8 cellular contexts compared by ENCODE assay signal in genomic region chr3:10248984-10249748, GRCh38. TPM values are rescaled to one million over a fixed set of nuclear protein-coding genes. Genes with fewer than 3 reads are reported as not detected.
DNase-seq lines count a peak whose midpoint lies in the region; ATAC-seq, FAIRE-seq and TF ChIP-seq lines count a peak whose summit lies in the region.

No MANE protein-coding gene starts in this region.

- H3K4me1 ChIP-seq in GM12878 (ENCODE audit: control insufficient read depth, insufficient read depth, low read length) (peaks cover 6% of the 10 kb centered on the region; the same call in 1 of the 2 replicates), iPS-18a (ENCODE audit: control insufficient read depth, low read depth, low read length) (peaks cover 10% of the 10 kb centered on the region)

- CTCF ChIA-PET in AG04450 (lab: Charles Lee) (interaction anchor here (0.8 to 1.6 kb wide), 4 partner anchors 15 to 316 kb away, joined by 3 to 6 read pairs (median 4); no protein-coding TSS in a partner anchor), GM12878 (lab: Yijun Ruan, JAX) (interaction anchor here (0.6 to 2.1 kb wide), 4 partner anchors 10 to 43 kb away, joined by 3 to 9 read pairs (median 4); partner anchors contain the start of gene GHRL)

- in situ Hi-C loops in GM12878 (cut with MboI): no loop called here

- H3K27ac ChIP-seq in AG04450 (ENCODE audit: low read depth, low read length) (peak overlapping the region; percentile 65), GM12878 (ENCODE audit: control insufficient read depth, insufficient read depth) (peak overlapping the region; percentile 81), iPS-18a (ENCODE audit: low read length) (no peak overlapping the region)

- peaks cover 17% of the 10 kb centered on the region for H3K9me3 ChIP-seq in AG04450 (ENCODE audit: control insufficient read depth, insufficient read depth, low read length)
- H3K9me3 ChIP-seq in GM12878 (replicated peaks; ENCODE audit: control insufficient read depth, insufficient read depth, low read length): peaks cover 12% of the 10 kb centered on the region
- H3K9me3 ChIP-seq in iPS-18a (ENCODE audit: control insufficient read depth, low read depth, low read length): peaks cover 10% of the 10 kb centered on the region

- 1% methylated on average over 32 of the region's 32 CpGs for WGBS in GM12878 (ENCODE audit: insufficient coverage, insufficient replicate concordance, low lambda C conversion rate, missing lambda C conversion rate)

- POLR2A ChIA-PET in AG04450 (lab: Yijun Ruan, JAX): interaction anchor here (0.5 to 0.6 kb wide), 2 partner anchors 13 to 15 kb away, joined by 3 read pairs; no protein-coding TSS in a partner anchor
- POLR2A ChIA-PET in GM12878 (lab: Charles Lee): interaction anchor here (0.6 to 1.5 kb wide), 4 partner anchors 28 to 262 kb away, joined by 3 to 9 read pairs (median 6); partner anchors contain the start of gene SEC13

- ATAC-seq in GM21737 (IDR thresholded peaks at IDR 0.05; ENCODE audit: unreplicated experiment) (peak; percentile 30), GM12878 (peak; percentile 53)

- no peaks in the 10 kb centered on the region; the same call in 1 of the 2 replicates for H4K20me1 ChIP-seq in GM12878 (ENCODE audit: control insufficient read depth, insufficient read depth)

- peak overlapping the region; percentile 82 for H3K4me2 ChIP-seq in GM12878 (ENCODE audit: control insufficient read depth, insufficient read depth)

- no peak for FAIRE-seq in GM12878 (lab: Jason Lieb, UNC)

- H3K79me2 ChIP-seq in GM12878 (ENCODE audit: control insufficient read depth, insufficient read depth, low read length): peaks cover 44% of the 10 kb centered on the region

- RAD21 ChIA-PET in GM12878 (lab: Charles Lee; ENCODE audit: unreplicated experiment): interaction anchor here (0.5 to 1.9 kb wide), 7 partner anchors 14 to 316 kb away, joined by 3 to 8 read pairs (median 3); partner anchors contain the start of genes CRELD1 and SEC13

- H3K4me3 ChIP-seq in AG04450 (ENCODE audit: low read depth, low read length) (peak overlapping the region; percentile 87), GM12878 (peak overlapping the region; percentile 97), iPS-18a (ENCODE audit: low read length) (peak overlapping the region; percentile 89)

- SMC1A ChIA-PET in GM12878 (lab: Charles Lee; ENCODE audit: uncharacterized antibody, unreplicated experiment): interaction anchor here (0.9 to 1.6 kb wide), 4 partner anchors 12 to 316 kb away, joined by 3 to 5 read pairs (median 4); partner anchors contain the start of genes CRELD1 and GHRL

- H3K36me3 ChIP-seq in GM12878 (ENCODE audit: control insufficient read depth in 2 of 2, insufficient read depth in 2 of 2, low read length in 1 of 2): peaks cover 0 to 11% of the 10 kb centered on the region in 2 experiments; a peak in 2 of 4 replicates
- peaks cover 6% of the 10 kb centered on the region for H3K36me3 ChIP-seq in iPS-18a (ENCODE audit: control insufficient read depth, low read depth, low read length)

- intact Hi-C loops in GM12878 (cut with micrococcal nuclease; ENCODE audit: unreplicated experiment): loop anchor here (1.0 kb wide), 2 partner anchors 43 to 50 kb away; partner anchors contain the start of gene GHRL

- TF ChIP-seq CTCF in AG04450 (IDR thresholded peaks at IDR 0.05; ENCODE audit: low read depth, low read length) (no peak), GM12878 (IDR thresholded peaks at IDR 0.05 in 2 of 3, conservative IDR thresholded peaks at IDR 0.05 in 1 of 3; ENCODE audit: control insufficient read depth in 2 of 3, extremely low read depth in 1 of 3, insufficient read depth in 1 of 3, low read depth in 3 of 3, low read length in 3 of 3) (no peak)

- no peak for DNase-seq in AG04450 (ENCODE audit: low read depth, low spot score)
- DNase-seq in T-helper 1 cell: peak; percentile 23 to 51 (median 39)
- no peak for DNase-seq in GM12878 (ENCODE audit: low read depth, low spot score)
- DNase-seq in stimulated activated CD4-positive, alpha-beta T cell treated with anti-CD3 and anti-CD28 coated beads, Interleukin-12 subunit alpha, Interleukin-12 subunit beta, amount 100 ng/mL, for 4 hours: peak; percentile 60
- no peak for DNase-seq in OCI-M2 (lab: John Stamatoyannopoulos, UW; ENCODE audit: unreplicated experiment)
- DNase-seq in NCI-H2196 treated with DMSO at 0.1 percent for 48 hours (lab: John Stamatoyannopoulos, UW; ENCODE audit: unreplicated experiment): no peak

- TF ChIP-seq RAD21 in GM12878 (IDR thresholded peaks at IDR 0.05; ENCODE audit: insufficient read depth, low read depth, low read length): no peak

- TSS peak; percentile 92 for BruUV-seq in GM12878 (replicated peaks; lab: Mats Ljungman, UMichigan)

- H3K27me3 ChIP-seq in AG04450 (ENCODE audit: control insufficient read depth, insufficient read depth, low read length): no peaks in the 10 kb centered on the region
- no peaks in the 10 kb centered on the region for H3K27me3 ChIP-seq in GM12878 (replicated peaks in 1 of 2; ENCODE audit: control insufficient read depth in 2 of 2, insufficient read depth in 2 of 2, low read length in 1 of 2)
- no peaks in the 10 kb centered on the region for H3K27me3 ChIP-seq in iPS-18a (ENCODE audit: control insufficient read depth, insufficient read depth, low read length)

- TF ChIP-seq EP300 in GM12878 (IDR thresholded peaks at IDR 0.05; ENCODE audit: borderline replicate concordance in 1 of 2, control insufficient read depth in 1 of 2, low read depth in 2 of 2, low read length in 2 of 2): no peak

- H3K9ac ChIP-seq in GM12878 (ENCODE audit: control insufficient read depth, insufficient read depth, low read length) (peak overlapping the region; percentile 79), iPS-18a (ENCODE audit: low read length) (peak overlapping the region; percentile 78)

- peak; percentile 74 for TF ChIP-seq POLR2A in GM12878 (IDR thresholded peaks at IDR 0.05; ENCODE audit: low read depth, low read length)

- H2AFZ ChIP-seq in GM12878 (ENCODE audit: control insufficient read depth, low read depth, low read length): peak overlapping the region; percentile 62

TF ChIP-seq in GM12878, 131 proteins besides CTCF, POLR2A, EP300 and RAD21 (continues in another document):
- TF ChIP-seq SMC3 (IDR thresholded peaks at IDR 0.05; ENCODE audit: borderline replicate concordance, low read length) (no peak), DPF2 (IDR thresholded peaks at IDR 0.05) (0 out of 2 replicates have a peak, but pooled peaks have one; percentile 17), SPI1 (IDR thresholded peaks at IDR 0.05; ENCODE audit: borderline replicate concordance, insufficient read depth, low read depth, low read length) (0 out of 2 replicates have a peak, but pooled peaks have one; percentile 10)

RNA-seq across cellular contexts. Expression of gene TATDN2, which starts 0.9 kb away (rescaled TPM):
- polyA plus RNA-seq in AG04450 (2011; rRNA removed) (17.7 and 20.5 TPM in 2 replicates), GM12878 (2011; rRNA removed) (21.6 and 22.1 TPM in 2 replicates), GM12878 (2014; fragmentation: Illumina TruSeq; extraction: Trizol) (27.3 and 28.1 TPM in 2 replicates), GM12878 (2014; fragmentation: Nextera tagmentation; extraction: Ambion mirVana) (1 to 10 TPM; 5.7 to 9.1 TPM), GM12878 (2014; rRNA removed) (25.7 and 25.8 TPM in 2 replicates), GM12878 (2016; fragmentation: Nextera tagmentation; extraction: Ambion mirVana) (1 to 10 TPM; 4.2 to 5.6 TPM)
- polyA minus RNA-seq in AG04450 (2011; rRNA and poly(A)+ RNA removed): 29.1 and 30.2 TPM in 2 replicates
- 43.3 and 48.1 TPM in 2 replicates for total RNA-seq in GM12878 (2013; cell fraction: nucleolus; rRNA removed)
- total RNA-seq in GM12878 (2014; rRNA removed) (7.7 and 10.0 TPM in 2 replicates), GM12878 (2014; rRNA removed; fragmentation: Illumina TruSeq; extraction: Trizol) (22.0 and 23.9 TPM in 2 replicates), GM12878 (2021) (31.8 and 36.5 TPM in 2 replicates)
- 18.4 TPM for polyA plus RNA-seq in GM12878 (2011; ENCODE audit: low read depth)
- 20.8 and 21.3 TPM in 2 replicates for polyA plus RNA-seq in GM12878 (2011; cell fraction: cytosol; rRNA removed)
- 25.2 and 26.0 TPM in 2 replicates for polyA plus RNA-seq in GM12878 (2011; cell fraction: nucleus; rRNA removed)
- polyA plus RNA-seq in GM12878 (2012): 19.7 and 24.1 TPM in 2 replicates
- 29.6 and 51.2 TPM in 2 replicates for polyA minus RNA-seq in GM12878 (2011; rRNA and poly(A)+ RNA removed)
- polyA minus RNA-seq in GM12878 (2011; cell fraction: cytosol; rRNA and poly(A)+ RNA removed): 9.1 and 14.0 TPM in 2 replicates
- polyA minus RNA-seq in GM12878 (2011; cell fraction: nucleus; rRNA and poly(A)+ RNA removed): 30.2 and 59.0 TPM in 2 replicates

RNA-seq across cellular contexts. Expression of gene GHRL, which starts 43.6 kb away (rescaled TPM):
- polyA plus RNA-seq in AG04450 (2011; rRNA removed): 0.10 TPM in 1 of 2 replicates, not detected in the other
- 0.17 and 0.41 TPM in 2 replicates for polyA minus RNA-seq in AG04450 (2011; rRNA and poly(A)+ RNA removed)
- total RNA-seq in GM12878 (2013; cell fraction: nucleolus; rRNA removed): 4.3 and 5.2 TPM in 2 replicates
- total RNA-seq in GM12878 (2014; rRNA removed): 0.73 TPM in 1 of 2 replicates, not detected in the other
- total RNA-seq in GM12878 (2014; rRNA removed; fragmentation: Illumina TruSeq; extraction: Trizol): 0.55 and 0.67 TPM in 2 replicates
- 1.4 and 2.2 TPM in 2 replicates for total RNA-seq in GM12878 (2021)
- polyA plus RNA-seq in GM12878 (2011; ENCODE audit: low read depth): 1.7 TPM
- polyA plus RNA-seq in GM12878 (2011; rRNA removed): 1.7 and 1.8 TPM in 2 replicates
- polyA plus RNA-seq in GM12878 (2011; cell fraction: cytosol; rRNA removed): 2.2 and 2.4 TPM in 2 replicates
- 7.3 and 9.8 TPM in 2 replicates for polyA plus RNA-seq in GM12878 (2011; cell fraction: nucleus; rRNA removed)
- 1.0 and 2.7 TPM in 2 replicates for polyA plus RNA-seq in GM12878 (2012)
- 0.60 TPM in 1 of 2 replicates, not detected in the other for polyA plus RNA-seq in GM12878 (2014; fragmentation: Illumina TruSeq; extraction: Trizol)
- under 1 TPM; 0.35 to 0.58 TPM for polyA plus RNA-seq in GM12878 (2014; fragmentation: Nextera tagmentation; extraction: Ambion mirVana)
- 1.0 and 2.4 TPM in 2 replicates for polyA plus RNA-seq in GM12878 (2014; rRNA removed)
- 1 to 10 TPM; 1.0 to 1.1 TPM for polyA plus RNA-seq in GM12878 (2016; fragmentation: Nextera tagmentation; extraction: Ambion mirVana)
- polyA minus RNA-seq in GM12878 (2011; rRNA and poly(A)+ RNA removed): 0.88 and 2.3 TPM in 2 replicates
- polyA minus RNA-seq in GM12878 (2011; cell fraction: cytosol; rRNA and poly(A)+ RNA removed): 1.9 TPM in 1 of 2 replicates, not detected in the other
- 2.4 and 2.9 TPM in 2 replicates for polyA minus RNA-seq in GM12878 (2011; cell fraction: nucleus; rRNA and poly(A)+ RNA removed)

Comparison
In these comparisons a context has a peak if more than half of its experiments do, and no peak if none do; other contexts are left out.
1. DNase-seq: peak in T-helper 1 cell (5 of 5) and stimulated activated CD4-positive, alpha-beta T cell treated with anti-CD3 and anti-CD28 coated beads, Interleukin-12 subunit alpha, Interleukin-12 subunit beta, amount 100 ng/mL, for 4 hours (single experiment); none in AG04450 (single experiment), GM12878 (single experiment), OCI-M2 (single experiment) and NCI-H2196 treated with DMSO at 0.1 percent for 48 hours (single experiment).
2. Peak in every context shown above with its lines, with median percentiles within 50 percentile points of each other: H3K4me3 ChIP-seq.